Comparison of ENCODE assay signal across 8 cellular contexts in the genomic region with DNA sequence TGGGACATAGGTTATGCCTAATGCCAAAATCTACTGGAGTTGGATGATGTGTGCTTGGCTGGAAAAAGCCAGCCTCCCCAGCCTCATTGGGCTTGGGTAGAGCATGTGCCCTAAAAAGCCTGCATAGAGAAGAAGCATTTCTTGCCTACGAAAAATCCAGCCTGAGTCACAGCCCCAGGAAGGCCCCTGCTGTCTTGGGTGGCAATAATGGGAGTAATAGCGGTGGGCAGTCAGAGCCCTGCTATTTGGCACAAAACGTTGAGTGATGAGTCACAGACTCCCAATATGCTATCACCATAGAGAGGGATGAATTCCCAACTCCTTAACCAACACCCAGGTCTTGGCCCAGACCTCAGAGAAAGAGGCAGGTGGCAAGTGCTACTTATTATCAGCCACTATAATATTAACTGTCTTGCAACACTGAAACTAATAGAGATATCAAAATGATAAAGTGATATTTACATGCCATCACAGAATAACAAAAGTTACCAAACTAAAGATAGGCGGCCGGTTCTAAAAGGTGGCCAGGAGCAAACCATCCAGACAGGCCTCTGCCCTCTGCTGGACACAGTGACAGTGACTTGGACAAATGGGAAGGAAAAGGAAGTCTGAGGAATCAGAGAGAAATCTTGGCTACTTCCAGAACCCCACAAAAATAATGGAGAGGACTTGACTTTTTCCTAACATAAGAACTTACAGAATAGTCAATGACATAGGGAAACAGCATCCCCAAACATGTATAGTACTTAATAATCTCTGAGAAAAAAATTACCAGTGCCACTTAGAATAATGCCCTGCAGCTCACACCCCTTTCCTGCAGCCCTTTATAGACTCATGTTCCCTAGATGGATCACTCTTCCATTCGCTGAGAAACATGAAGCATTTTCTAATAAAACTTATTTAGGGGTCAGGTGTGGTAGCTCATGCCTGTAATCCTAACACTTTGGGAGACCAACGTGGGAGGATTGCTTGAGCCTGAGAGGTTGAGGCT. TPM values are rescaled to one million over a fixed set of nuclear protein-coding genes. Genes with fewer than 3 reads are reported as not detected.
DNase-seq lines count a peak whose midpoint lies in the region; ATAC-seq and TF ChIP-seq lines count a peak whose summit lies in the region.

No MANE protein-coding gene starts in this region.

- H3K36me3 Mint-ChIP-seq in HFFc6 (ENCODE audit: low read depth) (peaks cover 49% of the 10 kb centered on the region), mesothelial cell of epicardium (no peaks in the 10 kb centered on the region)
- peaks cover 7% of the 10 kb centered on the region for H3K36me3 Mint-ChIP-seq in activated CD4-positive, alpha-beta memory T cell treated with anti-CD3 and anti-CD28 coated beads for 36 hours

- H3K27ac ChIP-seq in left lung = peak overlapping the region; percentile 51 to 73

- peaks cover 2% of the 10 kb centered on the region; the same call in 1 of the 2 replicates for H3K27me3 Mint-ChIP-seq in HFFc6 (ENCODE audit: insufficient read depth)
- H3K27me3 Mint-ChIP-seq in activated CD4-positive, alpha-beta memory T cell treated with anti-CD3 and anti-CD28 coated beads for 36 hours = no peaks in the 10 kb centered on the region
- H3K27me3 Mint-ChIP-seq in mesothelial cell of epicardium (ENCODE audit: low read depth) = no peaks in the 10 kb centered on the region

- TF ChIP-seq CTCF in HFFc6 (IDR thresholded peaks at IDR 0.05) (peak; percentile 82), astrocyte of the spinal cord (IDR thresholded peaks at IDR 0.05; ENCODE audit: low read depth, low read length) (peak; percentile 56), left lung (IDR thresholded peaks at IDR 0.05) (peak; percentile 8 to 15), mesothelial cell of epicardium (IDR thresholded peaks at IDR 0.05; ENCODE audit: unreplicated experiment) (no peak)

- DNase-seq in 8988T (peak; percentile 33), HFFc6 (peak; percentile 93), astrocyte of the spinal cord (ENCODE audit: low read depth, low spot score) (peak; percentile 90), left lung (no peak), mesothelial cell of epicardium (ENCODE audit: low spot score in 2 of 2, unreplicated experiment in 2 of 2) (no peak)
- DNase-seq in activated CD4-positive, alpha-beta memory T cell treated with anti-CD3 and anti-CD28 coated beads for 36 hours = no peak

- intact Hi-C loops in left lung (cut with DNase I) = no loop called here
- intact Hi-C loops in activated CD4-positive, alpha-beta memory T cell treated with anti-CD3 and anti-CD28 coated beads for 36 hours (cut with micrococcal nuclease) = no loop called here

- H3K4me3 Mint-ChIP-seq in HFFc6 (peak overlapping the region; percentile 83), mesothelial cell of epicardium (no peak overlapping the region)
- no peak overlapping the region for H3K4me3 Mint-ChIP-seq in activated CD4-positive, alpha-beta memory T cell treated with anti-CD3 and anti-CD28 coated beads for 36 hours

- POLR2A ChIA-PET in activated CD4-positive, alpha-beta memory T cell treated with anti-CD3 and anti-CD28 coated beads for 36 hours (lab: Charles Lee) = no interaction called here

- peak overlapping the region; percentile 96 for H3K27ac Mint-ChIP-seq in HFFc6
- H3K27ac Mint-ChIP-seq in activated CD4-positive, alpha-beta memory T cell treated with anti-CD3 and anti-CD28 coated beads for 36 hours = no peak overlapping the region
- H3K27ac Mint-ChIP-seq in mesothelial cell of epicardium = no peak overlapping the region

- H3K9me3 Mint-ChIP-seq in HFFc6 = no peaks in the 10 kb centered on the region
- no peaks in the 10 kb centered on the region for H3K9me3 Mint-ChIP-seq in activated CD4-positive, alpha-beta memory T cell treated with anti-CD3 and anti-CD28 coated beads for 36 hours
- H3K9me3 Mint-ChIP-seq in mesothelial cell of epicardium = no peaks in the 10 kb centered on the region

- H3K4me1 Mint-ChIP-seq in HFFc6 (ENCODE audit: low read depth) (peaks cover 57% of the 10 kb centered on the region), mesothelial cell of epicardium (peaks cover 3% of the 10 kb centered on the region)
- H3K4me1 Mint-ChIP-seq in activated CD4-positive, alpha-beta memory T cell treated with anti-CD3 and anti-CD28 coated beads for 36 hours (ENCODE audit: low read depth) = no peaks in the 10 kb centered on the region

- ATAC-seq in left lung = peak; percentile 40
- ATAC-seq in GM19397 (IDR thresholded peaks at IDR 0.05; ENCODE audit: unreplicated experiment) = no peak
- no peak for ATAC-seq in HG02885 (IDR thresholded peaks at IDR 0.05; ENCODE audit: poor library complexity, unreplicated experiment)

- peaks cover 0 to 24% of the 10 kb centered on the region in 2 donors for H3K36me3 ChIP-seq in left lung

- H3K9me3 ChIP-seq in left lung = no peaks in the 10 kb centered on the region

- H3K4me1 ChIP-seq in left lung = peaks cover 3 to 48% of the 10 kb centered on the region in 2 donors

- in situ Hi-C loops in astrocyte of the spinal cord (cut with HindIII; ENCODE audit: low sequenced_read_pairs) = no loop called here

- CTCF ChIA-PET in activated CD4-positive, alpha-beta memory T cell treated with anti-CD3 and anti-CD28 coated beads for 36 hours (lab: Charles Lee) = interaction anchor here (1.3 kb wide), 1 partner anchor 225 kb away, joined by 4 read pairs; no protein-coding TSS in a partner anchor

- no peaks in the 10 kb centered on the region for H3K27me3 ChIP-seq in left lung

- H3K4me3 ChIP-seq in astrocyte of the spinal cord (ENCODE audit: low read depth, low read length) = no peak overlapping the region
- H3K4me3 ChIP-seq in left lung = no peak overlapping the region

RNA-seq across cellular contexts. Expression of a gene that starts 51.9 kb away (rescaled TPM):
- under 1 TPM in 4 of 6 experiments, not detected in 2; 0.06 to 0.21 (median 0.09) TPM for total RNA-seq in HFFc6 (2021; fragmentation: NEBNext Ultra II Directional; extraction: Animal tissue kit (Norgen Biotek cat#: 25700))
- under 1 TPM in 1 of 2 donors, not detected in 1; 0.50 TPM for total RNA-seq in left lung
- total RNA-seq in activated CD4-positive, alpha-beta memory T cell treated with anti-CD3 and anti-CD28 coated beads for 36 hours = not detected
- 0.16 TPM in 1 of 3 replicates, not detected in the others for total RNA-seq in mesothelial cell of epicardium

Comparison
In these comparisons a context has a peak if more than half of its experiments do, and no peak if none do; other contexts are left out.
1. DNase-seq: peak in 8988T (single experiment), HFFc6 (single experiment) and astrocyte of the spinal cord (single experiment); none in left lung (0 of 2), activated CD4-positive, alpha-beta memory T cell treated with anti-CD3 and anti-CD28 coated beads for 36 hours (single experiment) and mesothelial cell of epicardium (0 of 2).